ENCODE assay signal across 8 cellular contexts in the genomic region with DNA sequence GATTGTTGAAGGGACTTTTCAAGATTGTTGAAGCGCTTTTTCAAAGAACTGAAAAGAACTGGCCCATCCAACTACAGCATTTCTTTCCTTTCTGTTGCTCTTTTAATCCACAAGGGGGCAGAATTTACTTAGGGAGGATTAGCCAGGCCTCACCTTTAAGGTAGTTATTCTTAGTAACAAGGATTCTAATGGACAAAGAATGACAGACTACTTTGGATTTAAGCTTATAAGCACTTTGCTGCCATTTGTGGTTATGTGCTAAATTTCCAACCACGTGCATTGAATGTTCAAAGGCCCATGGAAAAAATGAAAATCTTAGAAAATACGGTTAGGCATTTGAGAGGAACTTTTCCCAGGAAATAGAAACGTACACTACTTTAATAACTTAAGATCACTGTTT. TPM values are rescaled to one million over a fixed set of nuclear protein-coding genes. Genes with fewer than 3 reads are reported as not detected.
DNase-seq lines count a peak whose midpoint lies in the region; ATAC-seq and TF ChIP-seq lines count a peak whose summit lies in the region.

No MANE protein-coding gene starts in this region.

- H3K27me3 ChIP-seq in NT2/D1 (ENCODE audit: insufficient read depth, insufficient read length) (no peaks in the 10 kb centered on the region), right lobe of liver (no peaks in the 10 kb centered on the region), vagina (no peaks in the 10 kb centered on the region)

- H3K9me3 ChIP-seq in NT2/D1 (ENCODE audit: insufficient read depth, low read length) (peaks cover 7% of the 10 kb centered on the region; the same call in 1 of the 2 replicates), right lobe of liver (no peaks in the 10 kb centered on the region), vagina (no peaks in the 10 kb centered on the region)

- intact Hi-C loops in Calu3 (cut with micrococcal nuclease; ENCODE audit: unreplicated experiment): loop anchor here (1.0 to 5.0 kb wide), 2 partner anchors 136 to 366 kb away; no protein-coding TSS in a partner anchor
- intact Hi-C loops in right lobe of liver (cut with DNase I): loop anchor here in 1 of 2 donors (5.0 kb wide), 1 partner anchor 136 kb away; no protein-coding TSS in a partner anchor
- intact Hi-C loops in vagina (cut with DNase I): no loop called here

- no peak overlapping the region for H3K27ac ChIP-seq in coronary artery
- H3K27ac ChIP-seq in right lobe of liver: no peak overlapping the region
- H3K27ac ChIP-seq in vagina: no peak overlapping the region

- no peaks in the 10 kb centered on the region for H3K4me1 Mint-ChIP-seq in Calu3 (ENCODE audit: low read depth, unreplicated experiment)

- WGBS in right lobe of liver (ENCODE audit: insufficient coverage, low coverage, low lambda C conversion rate, missing lambda C conversion rate): 59% methylated on average over 4 of the region's 4 CpGs

- TF ChIP-seq CTCF in Calu3 (IDR thresholded peaks at IDR 0.05; ENCODE audit: unreplicated experiment): no peak
- TF ChIP-seq CTCF in coronary artery (IDR thresholded peaks at IDR 0.05): peak; percentile 64
- TF ChIP-seq CTCF in right lobe of liver (IDR thresholded peaks at IDR 0.05): peak; percentile 72 to 80 (median 76)
- peak; percentile 57 to 74 (median 73) for TF ChIP-seq CTCF in vagina (IDR thresholded peaks at IDR 0.05)

- DNase-seq in Calu3 (peak; percentile 8), HT-29 (ENCODE audit: low spot score) (peak; percentile 61), NT2/D1 (ENCODE audit: low read depth, low spot score) (peak; percentile 9), coronary artery (ENCODE audit: low spot score) (no peak), right lobe of liver (no peak), vagina (ENCODE audit: extremely low spot score in 2 of 2) (no peak)

- no peaks in the 10 kb centered on the region for H3K36me3 ChIP-seq in NT2/D1 (ENCODE audit: insufficient read depth, insufficient read length, low read length)
- H3K36me3 ChIP-seq in right lobe of liver: no peaks in the 10 kb centered on the region
- H3K36me3 ChIP-seq in vagina: no peaks in the 10 kb centered on the region

- TF ChIP-seq POLR2A in right lobe of liver (IDR thresholded peaks at IDR 0.05) (no peak), vagina (IDR thresholded peaks at IDR 0.05) (no peak)

- H3K27me3 Mint-ChIP-seq in Calu3 (ENCODE audit: unreplicated experiment): no peaks in the 10 kb centered on the region

- no peaks in the 10 kb centered on the region for H3K9me3 Mint-ChIP-seq in Calu3 (ENCODE audit: low read depth, unreplicated experiment)

- H3K9ac ChIP-seq in NT2/D1 (ENCODE audit: insufficient read length, low read depth): no peak overlapping the region

- no peak overlapping the region for H3K4me3 Mint-ChIP-seq in Calu3 (ENCODE audit: low read depth, unreplicated experiment)

- H3K36me3 Mint-ChIP-seq in Calu3 (ENCODE audit: insufficient read depth, unreplicated experiment): no peaks in the 10 kb centered on the region

- no peak overlapping the region for H3K27ac Mint-ChIP-seq in Calu3 (ENCODE audit: unreplicated experiment)

- CTCF ChIA-PET in Calu3 (lab: Charles Lee): interaction anchor here (0.7 to 1.4 kb wide), 2 partner anchors 8 to 136 kb away, joined by 4 to 12 read pairs; no protein-coding TSS in a partner anchor

- ATAC-seq in right lobe of liver: peak; percentile 71 to 80 (median 76)
- no peak for ATAC-seq in HG03432 (IDR thresholded peaks at IDR 0.05; ENCODE audit: unreplicated experiment)
- ATAC-seq in HG02885 (IDR thresholded peaks at IDR 0.05; ENCODE audit: poor library complexity, unreplicated experiment): no peak

- H3K4me1 ChIP-seq in NT2/D1 (ENCODE audit: insufficient read depth, insufficient read length) (no peaks in the 10 kb centered on the region), right lobe of liver (no peaks in the 10 kb centered on the region), vagina (peaks cover 8% of the 10 kb centered on the region)

- no TSS peak for BruUV-seq in Calu3 (replicated peaks; lab: Mats Ljungman, UMichigan)

- H3K4me3 ChIP-seq in NT2/D1 (ENCODE audit: insufficient read length, low read depth) (no peak overlapping the region), coronary artery (no peak overlapping the region), right lobe of liver (no peak overlapping the region), vagina (no peak overlapping the region)

RNA-seq across cellular contexts. Expression of gene HSPA8, which starts 49.5 kb away (rescaled TPM):
- total RNA-seq in Calu3 (2022) (1,511 and 1,624 TPM in 2 replicates), right lobe of liver (100 to 1,000 TPM; 388 to 894 (median 659) TPM), vagina (584 TPM)
- total RNA-seq in HT-29 (2014; rRNA removed; shearing (Covaris generic)): 2,030 and 2,090 TPM in 2 replicates

Comparison
In these comparisons a context has a peak if more than half of its experiments do, and no peak if none do; other contexts are left out.
1. DNase-seq: peak in Calu3 (single experiment), HT-29 (single experiment) and NT2/D1 (single experiment); none in coronary artery (single experiment), right lobe of liver (0 of 3) and vagina (0 of 2).
2. ATAC-seq: peak in right lobe of liver (4 of 4); none in HG03432 (single experiment) and HG02885 (single experiment).